1 cellular context compared by ENCODE assay signal in the genomic region with DNA sequence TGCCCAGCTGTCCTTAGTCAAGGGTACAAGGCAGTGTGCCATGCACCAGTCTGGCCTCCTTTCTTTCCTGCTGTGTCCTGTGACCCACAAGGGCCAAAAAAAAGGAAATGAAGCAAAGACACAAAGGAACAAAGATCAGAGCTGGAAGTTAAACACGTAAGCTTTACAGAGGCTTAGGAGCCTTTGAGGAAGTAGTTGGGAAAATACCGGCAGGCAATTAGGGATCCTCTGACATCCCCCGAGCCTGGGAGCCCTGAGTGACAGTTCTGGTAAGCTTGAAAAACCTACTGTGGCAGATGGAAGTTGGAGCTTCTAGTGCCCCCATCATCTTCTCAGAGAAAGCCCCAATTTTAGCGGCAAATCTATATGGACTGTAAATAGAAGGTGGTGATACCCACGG.
TF ChIP-seq lines count a peak whose summit lies in the region.

No MANE protein-coding gene starts in this region.

TF ChIP-seq in HepG2, 621 proteins besides CTCF, POLR2A, EP300 and RAD21 (continued from another document):
- TF ChIP-seq, protein P1, sequence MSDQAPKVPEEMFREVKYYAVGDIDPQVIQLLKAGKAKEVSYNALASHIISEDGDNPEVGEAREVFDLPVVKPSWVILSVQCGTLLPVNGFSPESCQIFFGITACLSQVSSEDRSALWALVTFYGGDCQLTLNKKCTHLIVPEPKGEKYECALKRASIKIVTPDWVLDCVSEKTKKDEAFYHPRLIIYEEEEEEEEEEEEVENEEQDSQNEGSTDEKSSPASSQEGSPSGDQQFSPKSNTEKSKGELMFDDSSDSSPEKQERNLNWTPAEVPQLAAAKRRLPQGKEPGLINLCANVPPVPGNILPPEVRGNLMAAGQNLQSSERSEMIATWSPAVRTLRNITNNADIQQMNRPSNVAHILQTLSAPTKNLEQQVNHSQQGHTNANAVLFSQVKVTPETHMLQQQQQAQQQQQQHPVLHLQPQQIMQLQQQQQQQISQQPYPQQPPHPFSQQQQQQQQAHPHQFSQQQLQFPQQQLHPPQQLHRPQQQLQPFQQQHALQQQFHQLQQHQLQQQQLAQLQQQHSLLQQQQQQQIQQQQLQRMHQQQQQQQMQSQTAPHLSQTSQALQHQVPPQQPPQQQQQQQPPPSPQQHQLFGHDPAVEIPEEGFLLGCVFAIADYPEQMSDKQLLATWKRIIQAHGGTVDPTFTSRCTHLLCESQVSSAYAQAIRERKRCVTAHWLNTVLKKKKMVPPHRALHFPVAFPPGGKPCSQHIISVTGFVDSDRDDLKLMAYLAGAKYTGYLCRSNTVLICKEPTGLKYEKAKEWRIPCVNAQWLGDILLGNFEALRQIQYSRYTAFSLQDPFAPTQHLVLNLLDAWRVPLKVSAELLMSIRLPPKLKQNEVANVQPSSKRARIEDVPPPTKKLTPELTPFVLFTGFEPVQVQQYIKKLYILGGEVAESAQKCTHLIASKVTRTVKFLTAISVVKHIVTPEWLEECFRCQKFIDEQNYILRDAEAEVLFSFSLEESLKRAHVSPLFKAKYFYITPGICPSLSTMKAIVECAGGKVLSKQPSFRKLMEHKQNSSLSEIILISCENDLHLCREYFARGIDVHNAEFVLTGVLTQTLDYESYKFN (CRISPR knock-in tag; conservative IDR thresholded peaks at IDR 0.05), result 0 out of 2 replicates have a peak, but pooled peaks have one; percentile 28
- TF ChIP-seq ETV5 (CRISPR knock-in tag; IDR thresholded peaks at IDR 0.05; ENCODE audit: borderline replicate concordance) (peak; percentile 45; the same call in 1 of the 2 replicates), SOX13 (IDR thresholded peaks at IDR 0.05) (no peak), SOX13 (CRISPR knock-in tag; conservative IDR thresholded peaks at IDR 0.05 in 1 of 2, IDR thresholded peaks at IDR 0.05 in 1 of 2) (peak in 1 of 2 experiments; percentile 42; a peak in 1 of 4 replicates), ZFP36L2 (CRISPR knock-in tag; IDR thresholded peaks at IDR 0.05) (no peak), SALL1 (CRISPR knock-in tag; IDR thresholded peaks at IDR 0.05) (no peak), PBX2 (CRISPR knock-in tag; IDR thresholded peaks at IDR 0.05) (0 out of 2 replicates have a peak, but pooled peaks have one; percentile 60), HMG20A (CRISPR knock-in tag; IDR thresholded peaks at IDR 0.05; ENCODE audit: borderline replicate concordance) (0 out of 2 replicates have a peak, but pooled peaks have one; percentile 14), PPARG (CRISPR knock-in tag; conservative IDR thresholded peaks at IDR 0.05) (peak; percentile 56)
- TF ChIP-seq, protein P2, sequence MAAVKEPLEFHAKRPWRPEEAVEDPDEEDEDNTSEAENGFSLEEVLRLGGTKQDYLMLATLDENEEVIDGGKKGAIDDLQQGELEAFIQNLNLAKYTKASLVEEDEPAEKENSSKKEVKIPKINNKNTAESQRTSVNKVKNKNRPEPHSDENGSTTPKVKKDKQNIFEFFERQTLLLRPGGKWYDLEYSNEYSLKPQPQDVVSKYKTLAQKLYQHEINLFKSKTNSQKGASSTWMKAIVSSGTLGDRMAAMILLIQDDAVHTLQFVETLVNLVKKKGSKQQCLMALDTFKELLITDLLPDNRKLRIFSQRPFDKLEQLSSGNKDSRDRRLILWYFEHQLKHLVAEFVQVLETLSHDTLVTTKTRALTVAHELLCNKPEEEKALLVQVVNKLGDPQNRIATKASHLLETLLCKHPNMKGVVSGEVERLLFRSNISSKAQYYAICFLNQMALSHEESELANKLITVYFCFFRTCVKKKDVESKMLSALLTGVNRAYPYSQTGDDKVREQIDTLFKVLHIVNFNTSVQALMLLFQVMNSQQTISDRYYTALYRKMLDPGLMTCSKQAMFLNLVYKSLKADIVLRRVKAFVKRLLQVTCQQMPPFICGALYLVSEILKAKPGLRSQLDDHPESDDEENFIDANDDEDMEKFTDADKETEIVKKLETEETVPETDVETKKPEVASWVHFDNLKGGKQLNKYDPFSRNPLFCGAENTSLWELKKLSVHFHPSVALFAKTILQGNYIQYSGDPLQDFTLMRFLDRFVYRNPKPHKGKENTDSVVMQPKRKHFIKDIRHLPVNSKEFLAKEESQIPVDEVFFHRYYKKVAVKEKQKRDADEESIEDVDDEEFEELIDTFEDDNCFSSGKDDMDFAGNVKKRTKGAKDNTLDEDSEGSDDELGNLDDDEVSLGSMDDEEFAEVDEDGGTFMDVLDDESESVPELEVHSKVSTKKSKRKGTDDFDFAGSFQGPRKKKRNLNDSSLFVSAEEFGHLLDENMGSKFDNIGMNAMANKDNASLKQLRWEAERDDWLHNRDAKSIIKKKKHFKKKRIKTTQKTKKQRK (IDR thresholded peaks at IDR 0.05; ENCODE audit: low read length), result no peak
- TF ChIP-seq, protein P3, sequence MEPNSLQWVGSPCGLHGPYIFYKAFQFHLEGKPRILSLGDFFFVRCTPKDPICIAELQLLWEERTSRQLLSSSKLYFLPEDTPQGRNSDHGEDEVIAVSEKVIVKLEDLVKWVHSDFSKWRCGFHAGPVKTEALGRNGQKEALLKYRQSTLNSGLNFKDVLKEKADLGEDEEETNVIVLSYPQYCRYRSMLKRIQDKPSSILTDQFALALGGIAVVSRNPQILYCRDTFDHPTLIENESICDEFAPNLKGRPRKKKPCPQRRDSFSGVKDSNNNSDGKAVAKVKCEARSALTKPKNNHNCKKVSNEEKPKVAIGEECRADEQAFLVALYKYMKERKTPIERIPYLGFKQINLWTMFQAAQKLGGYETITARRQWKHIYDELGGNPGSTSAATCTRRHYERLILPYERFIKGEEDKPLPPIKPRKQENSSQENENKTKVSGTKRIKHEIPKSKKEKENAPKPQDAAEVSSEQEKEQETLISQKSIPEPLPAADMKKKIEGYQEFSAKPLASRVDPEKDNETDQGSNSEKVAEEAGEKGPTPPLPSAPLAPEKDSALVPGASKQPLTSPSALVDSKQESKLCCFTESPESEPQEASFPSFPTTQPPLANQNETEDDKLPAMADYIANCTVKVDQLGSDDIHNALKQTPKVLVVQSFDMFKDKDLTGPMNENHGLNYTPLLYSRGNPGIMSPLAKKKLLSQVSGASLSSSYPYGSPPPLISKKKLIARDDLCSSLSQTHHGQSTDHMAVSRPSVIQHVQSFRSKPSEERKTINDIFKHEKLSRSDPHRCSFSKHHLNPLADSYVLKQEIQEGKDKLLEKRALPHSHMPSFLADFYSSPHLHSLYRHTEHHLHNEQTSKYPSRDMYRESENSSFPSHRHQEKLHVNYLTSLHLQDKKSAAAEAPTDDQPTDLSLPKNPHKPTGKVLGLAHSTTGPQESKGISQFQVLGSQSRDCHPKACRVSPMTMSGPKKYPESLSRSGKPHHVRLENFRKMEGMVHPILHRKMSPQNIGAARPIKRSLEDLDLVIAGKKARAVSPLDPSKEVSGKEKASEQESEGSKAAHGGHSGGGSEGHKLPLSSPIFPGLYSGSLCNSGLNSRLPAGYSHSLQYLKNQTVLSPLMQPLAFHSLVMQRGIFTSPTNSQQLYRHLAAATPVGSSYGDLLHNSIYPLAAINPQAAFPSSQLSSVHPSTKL (CRISPR knock-in tag; IDR thresholded peaks at IDR 0.05), result 0 out of 2 replicates have a peak, but pooled peaks have one; percentile 31
